Comparison of ENCODE assay signal across 13 cellular contexts in the genomic region with DNA sequence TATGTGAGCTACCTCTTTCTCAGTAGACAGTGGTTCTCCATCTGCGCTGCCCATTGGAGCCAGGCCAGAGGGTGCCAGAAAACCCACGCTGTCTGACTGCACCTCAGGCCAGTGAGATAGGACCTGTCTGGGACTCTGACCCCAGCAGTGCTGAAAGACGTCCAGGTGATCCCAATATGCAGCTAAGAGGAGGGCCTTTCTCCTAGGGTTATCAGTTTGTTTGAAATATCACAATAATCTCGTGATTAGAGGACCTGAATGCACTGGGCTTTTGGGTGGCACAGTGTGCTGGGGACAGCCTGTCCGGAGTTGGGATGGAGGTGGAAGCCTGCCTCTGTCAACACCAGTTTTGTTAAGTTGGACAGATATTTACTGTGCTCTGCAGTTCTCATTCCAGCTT.
"Had no signal": no experiment of that assay in that cellular context is flagged by ENCODE, and none has a peak within 500 bp of the region (broad histone marks: within the 10 kb centered on the region; RNA-seq: fewer than 3 reads in every experiment).

No MANE protein-coding gene starts in this region.

- H3K9me3 Mint-ChIP-seq: activated CD4-positive, alpha-beta T cell treated with anti-CD3 and anti-CD28 coated beads, Interleukin-2, amount 10 ng/mL, durations not matched to agents 24 days and 14 days; brain; immature natural killer cell; nephron; T-helper 1 cell treated with Interleukin-12 subunit alpha and Interleukin-12 subunit beta and Interleukin-4 antibody, amounts not matched to agents 30 μg/mL and 1 μg/mL, for 36 hours; WTC11 had no signal

- H3K4me3 ChIP-seq: esophagus muscularis mucosa, tibial nerve had no signal

- H3K36me3 ChIP-seq: tibial nerve had no signal

- H3K27me3 Mint-ChIP-seq: activated CD4-positive, alpha-beta T cell treated with anti-CD3 and anti-CD28 coated beads, Interleukin-2, amount 10 ng/mL, durations not matched to agents 24 days and 14 days had no signal

- H3K9me3 ChIP-seq: esophagus muscularis mucosa, SK-N-SH, tibial nerve had no signal

- H3K4me3 Mint-ChIP-seq: activated CD4-positive, alpha-beta T cell treated with anti-CD3 and anti-CD28 coated beads, Interleukin-2, amount 10 ng/mL, durations not matched to agents 24 days and 14 days; brain; immature natural killer cell; nephron; T-helper 1 cell treated with Interleukin-12 subunit alpha and Interleukin-12 subunit beta and Interleukin-4 antibody, amounts not matched to agents 30 μg/mL and 1 μg/mL, for 36 hours; WTC11 had no signal

- H3K27ac Mint-ChIP-seq: brain; immature natural killer cell; nephron; T-helper 1 cell treated with Interleukin-12 subunit alpha and Interleukin-12 subunit beta and Interleukin-4 antibody, amounts not matched to agents 30 μg/mL and 1 μg/mL, for 36 hours; WTC11 had no signal

- H3K27me3 ChIP-seq: esophagus muscularis mucosa, tibial nerve had no signal

- DNase-seq: activated CD4-positive, alpha-beta T cell treated with anti-CD3 and anti-CD28 coated beads, Interleukin-2, amount 10 ng/mL, durations not matched to agents 24 days and 14 days; activated naive CD4-positive, alpha-beta T cell treated with anti-CD3 and anti-CD28 coated beads, Interleukin-2, amount 50 U/mL, for 16 hours; cerebellar nuclear complex; glutamatergic neuron; immature natural killer cell; left cardiac atrium; SK-N-SH had no signal

- ATAC-seq: WTC11 had no signal

- H3K36me3 Mint-ChIP-seq: brain, immature natural killer cell, WTC11 had no signal
